In the genomic region with DNA sequence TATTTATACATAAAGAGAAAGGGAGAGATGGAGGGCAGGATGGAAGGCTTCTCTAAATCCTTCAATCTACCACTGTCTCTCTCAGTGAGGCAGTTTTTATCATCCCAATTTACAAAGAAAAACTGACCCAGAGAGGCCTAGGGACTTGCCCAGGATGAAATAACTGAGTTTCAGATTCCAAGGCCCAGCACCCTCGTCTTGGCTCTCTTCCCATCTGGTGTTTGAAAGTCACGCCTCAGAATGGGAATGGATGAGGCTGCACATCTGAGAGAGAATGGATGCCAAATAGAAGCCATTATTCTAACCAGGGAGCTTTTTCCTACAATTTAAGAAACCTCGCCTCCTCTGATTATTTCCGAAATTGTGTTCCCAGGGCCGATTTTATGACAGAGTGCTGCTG, we compare ENCODE assay signal across 27 cellular contexts.
"Had no signal": no experiment of that assay in that cellular context is flagged by ENCODE, and none has a peak within 500 bp of the region (broad histone marks: within the 10 kb centered on the region; RNA-seq: fewer than 3 reads in every experiment).

No MANE protein-coding gene starts in this region.

- H3K36me3 ChIP-seq: esophagus squamous epithelium, lower lobe of right lung, prostate gland, right atrium auricular region, stomach, thyroid gland, vagina had no signal

- H3K27ac ChIP-seq: coronary artery, esophagus squamous epithelium, foreskin keratinocyte, lower lobe of right lung, prostate gland, right atrium auricular region, stomach, thyroid gland, vagina had no signal

- H3K27me3 ChIP-seq: right atrium auricular region, stomach, thyroid gland, vagina had no signal

- H3K4me3 ChIP-seq: coronary artery, esophagus squamous epithelium, lower lobe of right lung, mucosa of descending colon, prostate gland, right atrium auricular region, stomach, thyroid gland, vagina had no signal

- H3K4me1 ChIP-seq: foreskin keratinocyte, prostate gland had no signal

- H3K9me3 ChIP-seq: esophagus squamous epithelium, lower lobe of right lung, mucosa of descending colon, prostate gland, right atrium auricular region, stomach, thyroid gland, vagina had no signal

- DNase-seq: dermis blood vessel endothelial cell; effector memory CD4-positive, alpha-beta T cell; erythroblast; esophagus squamous epithelium; foreskin keratinocyte; glutamatergic neuron; hypothalamus; immature natural killer cell; islet precursor cell; left ventricle myocardium superior; lower lobe of right lung; mucosa of descending colon; naive thymus-derived CD8-positive, alpha-beta T cell; nephron progenitor cell; nucleus accumbens; small intestine; stimulated activated CD4-positive, alpha-beta T cell treated with anti-CD3 and anti-CD28 coated beads, Interleukin-12 subunit alpha, Interleukin-12 subunit beta, amount 100 ng/mL, for 4 hours; stimulated activated CD4-positive, alpha-beta T cell treated with anti-CD3 and anti-CD28 coated beads, Interleukin-2, amount 100 ng/mL, for 24 hours; stimulated activated CD4-positive, alpha-beta T cell treated with anti-CD3 and anti-CD28 coated beads, Interleukin-4, amount 100 ng/mL, for 24 hours; stimulated activated naive CD4-positive, alpha-beta T cell treated with Interleukin-2 at 50 U/mL for 16 hours; stomach; thyroid gland; trophoblast cell had no signal
